Comparison of ENCODE assay signal across 17 cellular contexts in the genomic region with DNA sequence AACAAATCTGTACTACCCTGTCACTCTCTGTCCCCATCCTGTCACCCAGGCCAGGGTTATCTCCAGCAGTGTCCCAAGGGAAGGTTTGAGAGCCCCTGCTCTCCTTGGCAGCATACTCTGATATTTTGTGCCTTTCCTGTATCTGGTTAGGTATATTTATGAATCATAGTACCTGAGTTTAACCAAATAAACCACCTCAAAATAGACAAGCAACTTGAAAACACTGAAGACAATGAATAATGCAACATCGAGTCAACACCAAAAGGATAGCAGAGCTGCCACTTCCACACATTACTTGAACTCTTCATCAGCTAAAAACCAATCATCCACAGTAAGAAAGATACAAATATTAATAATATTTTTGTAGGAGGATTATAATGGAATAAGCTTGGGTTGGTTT.
A peak's percentile ranks its signal among the peaks of the same experiment; 100 is the strongest.
DNase-seq lines count a peak whose midpoint lies in the region; ATAC-seq and TF ChIP-seq lines count a peak whose summit lies in the region.
"Had no signal": no experiment of that assay in that cellular context is flagged by ENCODE, and none has a peak within 500 bp of the region (broad histone marks: within the 10 kb centered on the region; RNA-seq: fewer than 3 reads in every experiment).

No MANE protein-coding gene starts in this region.

- no peaks in the 10 kb centered on the region for H3K27me3 Mint-ChIP-seq in activated naive CD8-positive, alpha-beta T cell
- H3K27me3 Mint-ChIP-seq in activated naive CD8-positive, alpha-beta T cell treated with anti-CD3 and anti-CD28 coated beads, Interleukin-2, amount 50 U/mL, for 24 hours, result no peaks in the 10 kb centered on the region
- no peaks in the 10 kb centered on the region for H3K27me3 Mint-ChIP-seq in stimulated activated naive CD8-positive, alpha-beta T cell treated with anti-CD3 and anti-CD28 coated beads, Interleukin-15, amount 100 ng/mL, for 72 hours
- no peaks in the 10 kb centered on the region for H3K27me3 Mint-ChIP-seq in activated T-helper 17 cell treated with anti-CD3 and anti-CD28 coated beads, Interleukin-2, amount 50 U/mL, for 72 hours
- H3K27me3 Mint-ChIP-seq in naive thymus-derived CD8-positive, alpha-beta T cell, result no peaks in the 10 kb centered on the region
- no peaks in the 10 kb centered on the region for H3K27me3 Mint-ChIP-seq in chondrocyte (ENCODE audit: low read depth)
- H3K27me3 Mint-ChIP-seq: CD4-positive, alpha-beta T cell had no signal

- POLR2A ChIA-PET in naive thymus-derived CD8-positive, alpha-beta T cell (lab: Charles Lee), result interaction anchor here (1.2 to 1.6 kb wide), 2 partner anchors 20 to 44 kb away, joined by 3 to 5 read pairs; no protein-coding TSS in a partner anchor

- peaks cover 30% of the 10 kb centered on the region for H3K4me1 Mint-ChIP-seq in activated naive CD8-positive, alpha-beta T cell (ENCODE audit: low read depth)
- peaks cover 25% of the 10 kb centered on the region for H3K4me1 Mint-ChIP-seq in activated naive CD8-positive, alpha-beta T cell treated with anti-CD3 and anti-CD28 coated beads, Interleukin-2, amount 50 U/mL, for 24 hours
- H3K4me1 Mint-ChIP-seq in stimulated activated naive CD8-positive, alpha-beta T cell treated with anti-CD3 and anti-CD28 coated beads, Interleukin-15, amount 100 ng/mL, for 72 hours, result peaks cover 38% of the 10 kb centered on the region
- H3K4me1 Mint-ChIP-seq in activated T-helper 17 cell treated with anti-CD3 and anti-CD28 coated beads, Interleukin-2, amount 50 U/mL, for 72 hours, result peaks cover 34% of the 10 kb centered on the region
- peaks cover 5 to 33% (median 16%) of the 10 kb centered on the region in 4 donors for H3K4me1 Mint-ChIP-seq in naive thymus-derived CD8-positive, alpha-beta T cell
- peaks cover 7% of the 10 kb centered on the region for H3K4me1 Mint-ChIP-seq in chondrocyte (ENCODE audit: low read depth)
- H3K4me1 Mint-ChIP-seq: B cell had no signal

- TF ChIP-seq CTCF in chondrocyte (IDR thresholded peaks at IDR 0.05), result no peak

- no peak for DNase-seq in activated naive CD8-positive, alpha-beta T cell treated with anti-CD3 and anti-CD28 coated beads, Interleukin-2, amount 50 U/mL, for 24 hours
- no peak for DNase-seq in stimulated activated naive CD8-positive, alpha-beta T cell treated with anti-CD3 and anti-CD28 coated beads, Interleukin-15, amount 100 ng/mL, for 72 hours
- DNase-seq in stimulated activated naive CD8-positive, alpha-beta T cell treated with anti-CD3 and anti-CD28 coated beads, Interleukin-15, Interleukin-2, amounts not matched to agents 100 U/mL and 50 U/mL, for 24 hours, result no peak
- no peak for DNase-seq in naive thymus-derived CD8-positive, alpha-beta T cell
- no peak for DNase-seq in MV-4-11 (lab: John Stamatoyannopoulos, UW)
- no peak for DNase-seq in chondrocyte (ENCODE audit: low spot score)
- DNase-seq: AML-193; Caco-2; Calu3; CD4-positive, alpha-beta T cell; CD8-positive, alpha-beta T cell; DMS79 treated with DMSO at 0.1 percent for 48 hours; GF-D8 had no signal

- no peak overlapping the region for H3K4me3 Mint-ChIP-seq in activated naive CD8-positive, alpha-beta T cell
- H3K4me3 Mint-ChIP-seq in activated naive CD8-positive, alpha-beta T cell treated with anti-CD3 and anti-CD28 coated beads, Interleukin-2, amount 50 U/mL, for 24 hours, result no peak overlapping the region
- H3K4me3 Mint-ChIP-seq in stimulated activated naive CD8-positive, alpha-beta T cell treated with anti-CD3 and anti-CD28 coated beads, Interleukin-15, amount 100 ng/mL, for 72 hours, result no peak overlapping the region
- H3K4me3 Mint-ChIP-seq in activated T-helper 17 cell treated with anti-CD3 and anti-CD28 coated beads, Interleukin-2, amount 50 U/mL, for 72 hours, result no peak overlapping the region
- peak overlapping the region in 1 of 10 donors; percentile 16 for H3K4me3 Mint-ChIP-seq in naive thymus-derived CD8-positive, alpha-beta T cell
- H3K4me3 Mint-ChIP-seq in chondrocyte (ENCODE audit: unreplicated experiment), result no peak overlapping the region
- H3K4me3 Mint-ChIP-seq: B cell; CD4-positive, alpha-beta T cell; CD8-positive, alpha-beta T cell had no signal

- ATAC-seq in activated naive CD8-positive, alpha-beta T cell treated with anti-CD3 and anti-CD28 coated beads, Interleukin-2, amount 50 U/mL, for 24 hours, result no peak
- peak; percentile 57 for ATAC-seq in stimulated activated naive CD8-positive, alpha-beta T cell treated with anti-CD3 and anti-CD28 coated beads, Interleukin-15, amount 100 ng/mL, for 72 hours
- no peak for ATAC-seq in stimulated activated naive CD8-positive, alpha-beta T cell treated with anti-CD3 and anti-CD28 coated beads, Interleukin-15, Interleukin-2, amounts not matched to agents 100 U/mL and 50 U/mL, for 24 hours
- ATAC-seq in activated T-helper 17 cell treated with anti-CD3 and anti-CD28 coated beads, Interleukin-2, amount 50 U/mL, for 72 hours (replicated peaks), result peak; percentile 38
- no peak for ATAC-seq in naive thymus-derived CD8-positive, alpha-beta T cell
- ATAC-seq: A549; CD8-positive, alpha-beta T cell had no signal

- peaks cover 14% of the 10 kb centered on the region for H3K36me3 Mint-ChIP-seq in activated naive CD8-positive, alpha-beta T cell
- no peaks in the 10 kb centered on the region for H3K36me3 Mint-ChIP-seq in activated naive CD8-positive, alpha-beta T cell treated with anti-CD3 and anti-CD28 coated beads, Interleukin-2, amount 50 U/mL, for 24 hours (ENCODE audit: low read depth)
- no peaks in the 10 kb centered on the region for H3K36me3 Mint-ChIP-seq in activated T-helper 17 cell treated with anti-CD3 and anti-CD28 coated beads, Interleukin-2, amount 50 U/mL, for 72 hours (ENCODE audit: low read depth)
- peaks cover 0 to 2% (median 0%) of the 10 kb centered on the region in 3 donors for H3K36me3 Mint-ChIP-seq in naive thymus-derived CD8-positive, alpha-beta T cell
- no peaks in the 10 kb centered on the region for H3K36me3 Mint-ChIP-seq in chondrocyte (ENCODE audit: low read depth)
- H3K36me3 Mint-ChIP-seq: CD8-positive, alpha-beta T cell had no signal

- peaks cover 7% of the 10 kb centered on the region for H3K9me3 Mint-ChIP-seq in activated naive CD8-positive, alpha-beta T cell (ENCODE audit: low read depth)
- H3K9me3 Mint-ChIP-seq in activated naive CD8-positive, alpha-beta T cell treated with anti-CD3 and anti-CD28 coated beads, Interleukin-2, amount 50 U/mL, for 24 hours, result no peaks in the 10 kb centered on the region
- H3K9me3 Mint-ChIP-seq in stimulated activated naive CD8-positive, alpha-beta T cell treated with anti-CD3 and anti-CD28 coated beads, Interleukin-15, amount 100 ng/mL, for 72 hours, result peaks cover 18 to 22% of the 10 kb centered on the region in 2 donors
- H3K9me3 Mint-ChIP-seq in activated T-helper 17 cell treated with anti-CD3 and anti-CD28 coated beads, Interleukin-2, amount 50 U/mL, for 72 hours, result peaks cover 15% of the 10 kb centered on the region
- H3K9me3 Mint-ChIP-seq in naive thymus-derived CD8-positive, alpha-beta T cell, result peaks cover 0 to 17% (median 0%) of the 10 kb centered on the region in 9 donors
- H3K9me3 Mint-ChIP-seq in chondrocyte (ENCODE audit: low read depth), result peaks cover 4% of the 10 kb centered on the region
- H3K9me3 Mint-ChIP-seq: CD8-positive, alpha-beta T cell had no signal

- H3K27ac Mint-ChIP-seq in activated naive CD8-positive, alpha-beta T cell, result peak overlapping the region; percentile 64
- no peak overlapping the region for H3K27ac Mint-ChIP-seq in activated naive CD8-positive, alpha-beta T cell treated with anti-CD3 and anti-CD28 coated beads, Interleukin-2, amount 50 U/mL, for 24 hours
- no peak overlapping the region for H3K27ac Mint-ChIP-seq in stimulated activated naive CD8-positive, alpha-beta T cell treated with anti-CD3 and anti-CD28 coated beads, Interleukin-15, amount 100 ng/mL, for 72 hours
- no peak overlapping the region for H3K27ac Mint-ChIP-seq in activated T-helper 17 cell treated with anti-CD3 and anti-CD28 coated beads, Interleukin-2, amount 50 U/mL, for 72 hours
- peak overlapping the region in 6 of 10 donors; percentile 15 to 85 (median 60) for H3K27ac Mint-ChIP-seq in naive thymus-derived CD8-positive, alpha-beta T cell
- H3K27ac Mint-ChIP-seq in chondrocyte (ENCODE audit: unreplicated experiment), result no peak overlapping the region
- H3K27ac Mint-ChIP-seq: B cell; CD4-positive, alpha-beta T cell; CD8-positive, alpha-beta T cell had no signal

Comparison
In these comparisons a context has a peak if more than half of its experiments do, and no peak if none do; other contexts are left out.
1. H3K27ac Mint-ChIP-seq: peak in activated naive CD8-positive, alpha-beta T cell (single experiment) and naive thymus-derived CD8-positive, alpha-beta T cell (6 of 10); none in activated naive CD8-positive, alpha-beta T cell treated with anti-CD3 and anti-CD28 coated beads, Interleukin-2, amount 50 U/mL, for 24 hours (single experiment), stimulated activated naive CD8-positive, alpha-beta T cell treated with anti-CD3 and anti-CD28 coated beads, Interleukin-15, amount 100 ng/mL, for 72 hours (0 of 2), activated T-helper 17 cell treated with anti-CD3 and anti-CD28 coated beads, Interleukin-2, amount 50 U/mL, for 72 hours (single experiment) and chondrocyte (single experiment).
2. ATAC-seq: peak in stimulated activated naive CD8-positive, alpha-beta T cell treated with anti-CD3 and anti-CD28 coated beads, Interleukin-15, amount 100 ng/mL, for 72 hours (single experiment) and activated T-helper 17 cell treated with anti-CD3 and anti-CD28 coated beads, Interleukin-2, amount 50 U/mL, for 72 hours (single experiment); none in activated naive CD8-positive, alpha-beta T cell treated with anti-CD3 and anti-CD28 coated beads, Interleukin-2, amount 50 U/mL, for 24 hours (single experiment), stimulated activated naive CD8-positive, alpha-beta T cell treated with anti-CD3 and anti-CD28 coated beads, Interleukin-15, Interleukin-2, amounts not matched to agents 100 U/mL and 50 U/mL, for 24 hours (single experiment) and naive thymus-derived CD8-positive, alpha-beta T cell (0 of 2).